8 cellular contexts compared by ENCODE assay signal in the genomic region with DNA sequence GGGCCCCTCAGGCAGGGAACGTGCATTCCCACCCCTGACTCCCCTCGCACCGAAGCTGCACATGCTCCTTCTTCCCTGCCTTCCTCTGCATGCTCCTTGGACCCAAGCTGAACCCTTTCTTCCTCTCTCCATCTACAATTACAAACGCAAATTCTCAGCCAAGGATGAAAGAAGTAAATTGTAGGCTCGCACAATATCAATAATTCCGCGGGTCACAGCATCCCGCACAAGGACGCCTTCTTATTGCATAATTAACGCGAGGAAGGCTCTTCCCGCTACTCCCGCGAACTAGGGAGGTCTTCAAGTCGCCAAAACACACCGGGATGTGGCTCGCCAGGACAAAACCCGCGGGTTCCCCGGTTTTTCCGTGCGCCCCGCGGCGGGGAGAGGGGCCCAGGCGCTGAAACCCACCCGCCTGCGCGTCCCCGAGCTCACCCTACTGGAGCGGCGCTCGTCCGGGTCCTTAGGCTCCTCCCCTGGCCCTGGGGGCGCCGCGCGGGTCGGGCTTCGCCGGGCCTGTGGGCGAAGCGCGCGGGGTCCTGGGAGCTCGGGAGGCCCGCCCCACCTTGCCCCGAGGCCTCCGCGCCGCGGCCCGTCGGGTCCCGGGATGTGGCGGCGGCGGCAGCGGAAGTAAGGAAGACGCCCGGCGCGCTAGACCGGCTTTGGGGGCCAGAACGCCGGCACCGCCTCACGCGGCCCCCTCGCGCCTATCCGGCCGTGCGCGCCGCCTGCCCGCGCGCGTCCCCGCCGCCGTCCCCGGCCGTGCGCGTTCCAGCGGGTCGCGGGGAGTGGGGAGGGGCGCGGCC. TPM values are rescaled to one million over a fixed set of nuclear protein-coding genes. Genes with fewer than 3 reads are reported as not detected.
DNase-seq lines count a peak whose midpoint lies in the region; ATAC-seq and TF ChIP-seq lines count a peak whose summit lies in the region.

A gene with protein sequence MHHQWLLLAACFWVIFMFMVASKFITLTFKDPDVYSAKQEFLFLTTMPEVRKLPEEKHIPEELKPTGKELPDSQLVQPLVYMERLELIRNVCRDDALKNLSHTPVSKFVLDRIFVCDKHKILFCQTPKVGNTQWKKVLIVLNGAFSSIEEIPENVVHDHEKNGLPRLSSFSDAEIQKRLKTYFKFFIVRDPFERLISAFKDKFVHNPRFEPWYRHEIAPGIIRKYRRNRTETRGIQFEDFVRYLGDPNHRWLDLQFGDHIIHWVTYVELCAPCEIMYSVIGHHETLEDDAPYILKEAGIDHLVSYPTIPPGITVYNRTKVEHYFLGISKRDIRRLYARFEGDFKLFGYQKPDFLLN (minus strand): TSS at position 730 of the 806 bp plus-strand sequence. CDS start 10,993 bp downstream, outside the sequence.

- H3K4me1 Mint-ChIP-seq in chondrocyte (ENCODE audit: low read depth): peaks cover 21% of the 10 kb centered on the region

- H3K36me3 Mint-ChIP-seq in chondrocyte (ENCODE audit: low read depth): peaks cover 2% of the 10 kb centered on the region

- H3K27ac Mint-ChIP-seq in chondrocyte (ENCODE audit: unreplicated experiment): peak within 1 kb of the TSS; percentile 57

- no peaks in the 10 kb centered on the region for H3K27me3 Mint-ChIP-seq in chondrocyte (ENCODE audit: low read depth)

- ATAC-seq in GM18499 (IDR thresholded peaks at IDR 0.05; ENCODE audit: insufficient read depth, unreplicated experiment) (peak; percentile 48), HG02642 (IDR thresholded peaks at IDR 0.05; ENCODE audit: poor library complexity, unreplicated experiment) (peak; percentile 93)

- H3K9me3 Mint-ChIP-seq in chondrocyte (ENCODE audit: low read depth): no peaks in the 10 kb centered on the region

- DNase-seq in NCI-H146 treated with DMSO at 0.1 percent for 48 hours (lab: John Stamatoyannopoulos, UW; ENCODE audit: unreplicated experiment) (peak; percentile 19), chondrocyte (ENCODE audit: low spot score) (no peak), NCI-H1048 (lab: John Stamatoyannopoulos, UW) (no peak)
- peak; percentile 38 to 39 for DNase-seq in activated CD4-positive, alpha-beta T cell treated with anti-CD3 and anti-CD28 coated beads for 24 hours (ENCODE audit: low read depth in 2 of 2)
- DNase-seq in stimulated activated CD4-positive, alpha-beta T cell treated with anti-CD3 and anti-CD28 coated beads, Interleukin-1b, Interleukin-23, amount 100 ng/mL, for 48 hours: peak; percentile 57

- peak within 1 kb of the TSS; percentile 68 for H3K27ac ChIP-seq in layer of hippocampus (ENCODE audit: low read depth, low read length)

- peak within 1 kb of the TSS; percentile 93 for H3K4me3 Mint-ChIP-seq in chondrocyte (ENCODE audit: unreplicated experiment)

- H3K27me3 ChIP-seq in layer of hippocampus (ENCODE audit: control insufficient read depth, insufficient read depth, low read length): no peaks in the 10 kb centered on the region

- no peak for TF ChIP-seq CTCF in chondrocyte (IDR thresholded peaks at IDR 0.05)

RNA-seq across cellular contexts. Expression of the gene that starts here (rescaled TPM):
- 9.8 to 11.1 TPM (median 10.8 TPM) in 3 replicates for total RNA-seq in chondrocyte

Comparison
In these comparisons a context has a peak if more than half of its experiments do, and no peak if none do; other contexts are left out.
1. DNase-seq: peak in NCI-H146 treated with DMSO at 0.1 percent for 48 hours (single experiment), activated CD4-positive, alpha-beta T cell treated with anti-CD3 and anti-CD28 coated beads for 24 hours (2 of 2) and stimulated activated CD4-positive, alpha-beta T cell treated with anti-CD3 and anti-CD28 coated beads, Interleukin-1b, Interleukin-23, amount 100 ng/mL, for 48 hours (single experiment); none in chondrocyte (single experiment) and NCI-H1048 (single experiment).